Comparison of ENCODE assay signal across 20 cellular contexts in the genomic region with DNA sequence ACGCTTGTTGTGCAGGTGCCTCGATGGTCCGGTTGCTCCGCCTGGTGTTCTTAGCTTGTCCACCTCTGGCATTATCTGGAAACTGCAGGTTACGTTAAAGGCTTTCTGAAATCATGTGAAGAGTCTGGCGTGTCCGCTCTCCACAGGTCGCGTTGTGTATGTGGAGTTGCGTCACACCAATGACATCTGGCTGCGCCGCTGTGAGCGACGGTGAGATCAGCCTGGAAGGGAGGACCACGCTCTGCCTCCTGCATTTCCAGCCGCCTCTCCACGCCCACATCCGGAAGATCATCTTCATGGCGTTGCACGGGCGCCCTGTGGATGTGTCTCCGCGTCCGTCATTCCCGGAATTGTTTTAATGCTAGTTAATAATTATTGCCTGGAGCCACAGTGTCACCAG. TPM values are rescaled to one million over a fixed set of nuclear protein-coding genes. Genes with fewer than 3 reads are reported as not detected.
DNase-seq lines count a peak whose midpoint lies in the region; ATAC-seq, FAIRE-seq and TF ChIP-seq lines count a peak whose summit lies in the region.
"Had no signal": no experiment of that assay in that cellular context is flagged by ENCODE, and none has a peak within 500 bp of the region (broad histone marks: within the 10 kb centered on the region; RNA-seq: fewer than 3 reads in every experiment).

No MANE protein-coding gene starts in this region.

- peak; percentile 79 for DNase-seq in Caki2 (ENCODE audit: low read depth)
- DNase-seq in NCI-H1105 treated with DMSO at 0.1 percent for 48 hours (lab: John Stamatoyannopoulos, UW), result peak; percentile 29
- peak; percentile 58 to 73 for DNase-seq in SJCRH30
- DNase-seq in kidney, result peak; percentile 61
- DNase-seq in AG08395 (ENCODE audit: low spot score), result no peak
- no peak for DNase-seq in MV-4-11 (lab: John Stamatoyannopoulos, UW)
- DNase-seq in H54 (ENCODE audit: insufficient read length, low spot score), result no peak
- DNase-seq: CD4-positive, alpha-beta memory T cell; DND-41; NCI-H1092; NCI-H1694 treated with DMSO at 0.1 percent for 48 hours; NCI-H446; NCI-H774; SHP77; SW 1271 had no signal

- no peaks in the 10 kb centered on the region for H3K36me3 ChIP-seq in SJCRH30
- no peaks in the 10 kb centered on the region for H3K36me3 ChIP-seq in kidney (ENCODE audit: control insufficient read depth in 1 of 2, insufficient read depth in 2 of 2, low read length in 2 of 2)

- H3K9me3 ChIP-seq in SJCRH30 (replicated peaks) (peaks cover 4% of the 10 kb centered on the region; the same call in 1 of the 2 replicates), kidney (ENCODE audit: control insufficient read depth in 1 of 2, low read length in 2 of 2) (no peaks in the 10 kb centered on the region)

- TF ChIP-seq CTCF in kidney (IDR thresholded peaks at IDR 0.05; ENCODE audit: borderline replicate concordance, extremely low read depth, insufficient read depth), result no peak

- H3K4me1 ChIP-seq in SJCRH30 (peaks cover 8% of the 10 kb centered on the region; the same call in 1 of the 2 replicates), kidney (ENCODE audit: control insufficient read depth in 1 of 2, insufficient read depth in 1 of 2, low read depth in 1 of 2, low read length in 2 of 2) (peaks cover 0 to 3% of the 10 kb centered on the region in 2 donors)

- H3K27ac ChIP-seq in SJCRH30 (peak overlapping the region; percentile 70), kidney (ENCODE audit: low read depth in 2 of 2, low read length in 2 of 2) (no peak overlapping the region)

- in situ Hi-C loops in Caki2 (cut with HindIII; ENCODE audit: low pct_unique_long_range_greater_than_20kb, low sequenced_read_pairs), result no loop called here

- no peak for TF ChIP-seq POLR2A in H54 (IDR thresholded peaks at IDR 0.05; ENCODE audit: low read depth, low read length)

- intact Hi-C loops in kidney (cut with DNase I), result no loop called here

- H3K27me3 ChIP-seq in SJCRH30, result no peaks in the 10 kb centered on the region

- H3K4me3 ChIP-seq in SJCRH30, result peak overlapping the region; percentile 28
- no peak overlapping the region for H3K4me3 ChIP-seq in kidney (ENCODE audit: low read length in 2 of 2)
- H3K4me3 ChIP-seq: GM23338 had no signal

- no peak overlapping the region for H3K9ac ChIP-seq in kidney (ENCODE audit: low read length in 2 of 2)

- no peak for FAIRE-seq in kidney (lab: Jason Lieb, UNC)
- no peak for FAIRE-seq in H54 (lab: Jason Lieb, UNC)
- FAIRE-seq: D721Med, G401.6 had no signal

- no peak for ATAC-seq in GM18858 (IDR thresholded peaks at IDR 0.05; ENCODE audit: unreplicated experiment)
- ATAC-seq: GM23338, Panc1 had no signal

RNA-seq across cellular contexts. Expression of gene GALNT9, which starts 50.6 kb away (rescaled TPM):
- total RNA-seq in Caki2 (2014; rRNA removed; shearing (Covaris generic); ENCODE audit: low replicate concordance), result 14.1 and 14.6 TPM in 2 replicates
- total RNA-seq in SJCRH30 (2014; rRNA removed; shearing (Covaris generic)), result 0.08 and 0.36 TPM in 2 replicates
- 20.7 TPM for total RNA-seq in kidney
- 4.8 TPM for polyA plus RNA-seq in kidney (ENCODE audit: insufficient read depth, low read depth, low replicate concordance)
- total RNA-seq: CD4-positive, alpha-beta memory T cell had no signal

Comparison
In these comparisons a context has a peak if more than half of its experiments do, and no peak if none do; other contexts are left out.
1. DNase-seq: peak in Caki2 (single experiment), NCI-H1105 treated with DMSO at 0.1 percent for 48 hours (single experiment), SJCRH30 (2 of 2) and kidney (single experiment); none in AG08395 (single experiment), MV-4-11 (single experiment) and H54 (single experiment).
2. RNA of gene GALNT9, which starts 50.6 kb away (total RNA-seq): 20.7 TPM in kidney (single experiment) and 14.1 to 14.6 TPM in Caki2; 0.08 to 0.36 TPM in SJCRH30; every median in the first group is over 10 times any median in the second.